22 cellular contexts compared by ENCODE assay signal in genomic region chr13:50257646-50258045, GRCh38.
DNase-seq lines count a peak whose midpoint lies in the region; ATAC-seq and TF ChIP-seq lines count a peak whose summit lies in the region.
"Had no signal": no experiment of that assay in that cellular context is flagged by ENCODE, and none has a peak within 500 bp of the region (broad histone marks: within the 10 kb centered on the region; RNA-seq: fewer than 3 reads in every experiment).

No MANE protein-coding gene starts in this region.

- no peak overlapping the region for H2AK5ac ChIP-seq in neuronal stem cell (ENCODE audit: low read depth, low read length)

- H3K4me3 Mint-ChIP-seq in CD8-positive, alpha-beta T cell = no peak overlapping the region
- H3K4me3 Mint-ChIP-seq: activated CD4-positive, alpha-beta T cell treated with anti-CD3 and anti-CD28 coated beads, Interleukin-2, amount 10 ng/mL, durations not matched to agents 24 days and 14 days had no signal

- H3K36me3 ChIP-seq in CD8-positive, alpha-beta T cell (ENCODE audit: insufficient read depth, low read length) = no peaks in the 10 kb centered on the region
- no peaks in the 10 kb centered on the region for H3K36me3 ChIP-seq in OCI-LY1 (ENCODE audit: insufficient read depth, low read length)
- no peaks in the 10 kb centered on the region for H3K36me3 ChIP-seq in neuronal stem cell (replicated peaks in 1 of 2; ENCODE audit: control insufficient read depth in 2 of 2, insufficient read depth in 2 of 2, low read length in 2 of 2)
- H3K36me3 ChIP-seq: left lung, prostate gland, SJSA1 had no signal

- H2BK5ac ChIP-seq in neuronal stem cell (ENCODE audit: low read length) = no peak overlapping the region

- peak; percentile 39 for DNase-seq in activated naive CD4-positive, alpha-beta T cell treated with Interleukin-2 at 50 U/mL for 16 hours
- DNase-seq in activated naive CD4-positive, alpha-beta T cell treated with anti-CD3 and anti-CD28 coated beads, Interleukin-2, amount 50 U/mL, for 16 hours = no peak
- no peak for DNase-seq in CD8-positive, alpha-beta T cell
- DNase-seq in neuronal stem cell (ENCODE audit: low spot score) (no peak), NCI-H82 treated with DMSO at 0.1 percent for 48 hours (lab: John Stamatoyannopoulos, UW; ENCODE audit: unreplicated experiment) (no peak)
- DNase-seq: activated gamma-delta T cell, hypothalamus, KG1, left lung, mesendoderm, NCI-H1436, NCI-H2081 treated with DMSO at 0.1 percent for 48 hours, NCI-H226, nucleus accumbens, RPMI8226, trophoblast cell had no signal

- POLR2A ChIA-PET in CD8-positive, alpha-beta T cell (lab: Charles Lee) = interaction anchor here (1.4 kb wide), 1 partner anchor 655 kb away, joined by 5 read pairs; no protein-coding TSS in a partner anchor

- ATAC-seq in CD8-positive, alpha-beta T cell = no peak
- ATAC-seq in GM18909 (IDR thresholded peaks at IDR 0.05; ENCODE audit: poor library complexity, unreplicated experiment) = no peak
- ATAC-seq: left lung, sciatic nerve had no signal

- intact Hi-C loops in CD8-positive, alpha-beta T cell (cut with DNase I, micrococcal nuclease) = no loop called here

- peak overlapping the region; percentile 11 for H3K27ac Mint-ChIP-seq in CD8-positive, alpha-beta T cell
- H3K27ac Mint-ChIP-seq: activated CD4-positive, alpha-beta T cell treated with anti-CD3 and anti-CD28 coated beads, Interleukin-2, amount 10 ng/mL, durations not matched to agents 24 days and 14 days had no signal

- no peaks in the 10 kb centered on the region for H3K27me3 ChIP-seq in CD8-positive, alpha-beta T cell (ENCODE audit: insufficient read depth, low read length)
- H3K27me3 ChIP-seq in OCI-LY1 (ENCODE audit: insufficient read depth, low read length) = no peaks in the 10 kb centered on the region
- no peaks in the 10 kb centered on the region for H3K27me3 ChIP-seq in neuronal stem cell (ENCODE audit: control insufficient read depth in 3 of 3, insufficient read depth in 3 of 3, low read depth in 1 of 3, low read length in 3 of 3)
- H3K27me3 ChIP-seq: left lung, SJSA1 had no signal

- no peaks in the 10 kb centered on the region for H4K20me1 ChIP-seq in OCI-LY1 (ENCODE audit: insufficient read depth, low read length)

- peak overlapping the region; percentile 1; the same call in 1 of the 2 replicates for H2AFZ ChIP-seq in OCI-LY1 (ENCODE audit: low read length)
- no peak overlapping the region for H2AFZ ChIP-seq in neuronal stem cell (ENCODE audit: low read length)

- no peak overlapping the region for H2BK120ac ChIP-seq in neuronal stem cell (ENCODE audit: low read depth, low read length)

- H3K9ac ChIP-seq in OCI-LY1 (ENCODE audit: low read length) (no peak overlapping the region), neuronal stem cell (ENCODE audit: low read depth, low read length, poor library complexity) (no peak overlapping the region)

- no peak overlapping the region for H3K4me3 ChIP-seq in CD8-positive, alpha-beta T cell (ENCODE audit: low read depth, low read length)
- H3K4me3 ChIP-seq in OCI-LY1 (ENCODE audit: low read depth, low read length, poor library complexity, severe bottlenecking) (no peak overlapping the region), neuronal stem cell (ENCODE audit: low read length in 2 of 2) (no peak overlapping the region)
- H3K4me3 ChIP-seq: left lung, prostate gland, SJSA1 had no signal

- H3K4me2 ChIP-seq in OCI-LY1 (ENCODE audit: low read length) = no peak overlapping the region
- H3K4me2 ChIP-seq in neuronal stem cell (ENCODE audit: insufficient read depth, low read length, poor library complexity, severe bottlenecking) = no peak overlapping the region

- H3K36me3 Mint-ChIP-seq in CD8-positive, alpha-beta T cell = no peaks in the 10 kb centered on the region

- H4K8ac ChIP-seq in neuronal stem cell (ENCODE audit: low read depth, low read length) = no peak overlapping the region

- H2BK12ac ChIP-seq in neuronal stem cell (ENCODE audit: low read length) = no peak overlapping the region

- TF ChIP-seq CTCF in CD8-positive, alpha-beta T cell (IDR thresholded peaks at IDR 0.05) = no peak
- no peak for TF ChIP-seq CTCF in OCI-LY1 (IDR thresholded peaks at IDR 0.05; ENCODE audit: low read length)

- no peaks in the 10 kb centered on the region for H3K9me3 Mint-ChIP-seq in CD8-positive, alpha-beta T cell

- H3K14ac ChIP-seq in neuronal stem cell (ENCODE audit: low read length) = no peak overlapping the region

- no peaks in the 10 kb centered on the region for H3F3A ChIP-seq in OCI-LY1 (ENCODE audit: insufficient read depth, low read length)

- no peak overlapping the region for H3K23ac ChIP-seq in neuronal stem cell (ENCODE audit: low read depth, low read length, poor library complexity)

- no peak overlapping the region for H3K27ac ChIP-seq in CD8-positive, alpha-beta T cell (ENCODE audit: low read depth, low read length)
- no peak overlapping the region for H3K27ac ChIP-seq in OCI-LY1 (ENCODE audit: low read depth, low read length, poor library complexity, severe bottlenecking)
- H3K27ac ChIP-seq in neuronal stem cell (replicated peaks; ENCODE audit: low read length) = no peak overlapping the region
- H3K27ac ChIP-seq: left lung, prostate gland, SJSA1 had no signal

- no peaks in the 10 kb centered on the region for H3K79me1 ChIP-seq in neuronal stem cell (ENCODE audit: low read depth, low read length)

- peak overlapping the region; percentile 50 for H3K18ac ChIP-seq in neuronal stem cell (ENCODE audit: low read length)

- no peaks in the 10 kb centered on the region for H3K9me3 ChIP-seq in CD8-positive, alpha-beta T cell (ENCODE audit: low read length)
- H3K9me3 ChIP-seq in OCI-LY1 (ENCODE audit: low read length) (no peaks in the 10 kb centered on the region), neuronal stem cell (replicated peaks in 1 of 2; ENCODE audit: control insufficient read depth in 2 of 2, insufficient read depth in 1 of 2, low read depth in 1 of 2, low read length in 2 of 2) (no peaks in the 10 kb centered on the region)
- H3K9me3 ChIP-seq: left lung, prostate gland, SJSA1 had no signal

- H4K91ac ChIP-seq in neuronal stem cell (ENCODE audit: low read depth, low read length, poor library complexity) = no peak overlapping the region

- H3K9me2 ChIP-seq in OCI-LY1 (ENCODE audit: low read depth, low read length) = no peaks in the 10 kb centered on the region

- H2BK15ac ChIP-seq in neuronal stem cell (ENCODE audit: low read length) = no peak overlapping the region

- H3K4me1 Mint-ChIP-seq in CD8-positive, alpha-beta T cell (ENCODE audit: low read depth) = peaks cover 41% of the 10 kb centered on the region

- no peaks in the 10 kb centered on the region for H3K27me3 Mint-ChIP-seq in CD8-positive, alpha-beta T cell (ENCODE audit: low read depth)

- no peaks in the 10 kb centered on the region for H3K79me2 ChIP-seq in OCI-LY1 (ENCODE audit: insufficient read depth, low read length)

- no CpG with 5 or more reads among the region's 3 CpGs for WGBS in neuronal stem cell (ENCODE audit: extremely low coverage in 2 of 2, insufficient read length in 2 of 2, insufficient replicate concordance in 1 of 2), 2 donors

- CTCF ChIA-PET in CD8-positive, alpha-beta T cell (lab: Charles Lee) = no interaction called here

- H3K4ac ChIP-seq in neuronal stem cell (ENCODE audit: low read length) = no peak overlapping the region

- H3K4me1 ChIP-seq in CD8-positive, alpha-beta T cell (ENCODE audit: insufficient read depth, low read length) = peaks cover 11% of the 10 kb centered on the region
- H3K4me1 ChIP-seq in OCI-LY1 (ENCODE audit: insufficient read depth, low read length, severe bottlenecking) (no peaks in the 10 kb centered on the region), neuronal stem cell (ENCODE audit: control insufficient read depth in 2 of 2, insufficient read depth in 1 of 2, low read depth in 1 of 2, low read length in 2 of 2) (no peaks in the 10 kb centered on the region)
- H3K4me1 ChIP-seq: left lung, prostate gland, SJSA1 had no signal
